Comparison of ENCODE assay signal across 29 cellular contexts in the genomic region with DNA sequence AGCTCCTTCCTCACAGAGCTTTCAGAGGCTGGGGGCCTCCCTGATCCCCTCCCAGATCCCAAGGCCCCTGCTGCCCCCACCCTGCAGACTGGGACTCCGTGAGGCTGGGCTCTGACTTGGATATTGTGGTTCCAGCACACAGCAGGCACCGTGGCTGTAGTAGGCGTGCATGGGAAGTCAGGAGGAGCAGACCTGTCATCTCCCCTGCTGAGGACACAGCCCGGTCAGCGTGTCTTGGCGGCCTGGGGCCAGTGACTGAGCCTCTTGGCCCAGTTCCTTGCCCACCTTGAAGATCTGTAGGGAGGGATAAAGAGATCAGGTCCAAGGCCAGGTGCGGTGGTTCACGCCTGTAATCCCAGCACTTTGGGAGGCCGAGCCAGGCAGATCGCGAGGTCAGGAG.
"Had no signal": no experiment of that assay in that cellular context is flagged by ENCODE, and none has a peak within 500 bp of the region (broad histone marks: within the 10 kb centered on the region; RNA-seq: fewer than 3 reads in every experiment).

No MANE protein-coding gene starts in this region.

- DNase-seq: activated B cell treated with CpG ODN at 0.5 μM for 24 hours; activated CD4-positive, alpha-beta memory T cell treated with anti-CD3 and anti-CD28 coated beads, Interleukin-2, amount 10 ng/mL, durations not matched to agents 7 days and 5 days; activated CD4-positive, alpha-beta T cell treated with anti-CD3 and anti-CD28 coated beads for 1 hour; activated CD4-positive, alpha-beta T cell treated with anti-CD3 and anti-CD28 coated beads for 48 hours; activated CD8-positive, alpha-beta memory T cell treated with anti-CD3 and anti-CD28 coated beads for 24 hours; activated CD8-positive, alpha-beta memory T cell treated with anti-CD3 and anti-CD28 coated beads, Interleukin-2, amount 10 ng/mL, durations not matched to agents 7 days and 5 days; activated CD8-positive, alpha-beta memory T cell treated with anti-CD3 and anti-CD28 coated beads, Interleukin-2, amount 50 U/mL, for 48 hours; activated effector memory CD4-positive, alpha-beta T cell treated with Interleukin-2 at 50 U/mL for 16 hours; activated naive CD4-positive, alpha-beta T cell treated with anti-CD3 and anti-CD28 coated beads, Interleukin-2, amount 50 U/mL, for 16 hours; activated naive CD8-positive, alpha-beta T cell treated with anti-CD3 and anti-CD28 coated beads for 36 hours; activated T-cell treated with anti-CD3 and anti-CD28 coated beads, Interleukin-2, amount 50 U/mL, for 48 hours; amniotic stem cell; aorta; brain microvascular endothelial cell; central memory CD4-positive, alpha-beta T cell; NCI-H1105; NCI-H1436; NCI-H1694; NCI-H1930; NCI-H2081 treated with DMSO at 0.1 percent for 48 hours; NCI-H226; NCI-H446 treated with DMSO at 0.1 percent for 48 hours; NCI-H524; SIG-M5; T-cell; T-helper 2 cell; T-helper 9 cell had no signal

- H3K27ac Mint-ChIP-seq: activated B cell treated with CpG ODN at 0.5 μM for 24 hours; activated CD4-positive, alpha-beta memory T cell treated with anti-CD3 and anti-CD28 coated beads, Interleukin-2, amount 10 ng/mL, durations not matched to agents 7 days and 5 days; activated CD8-positive, alpha-beta memory T cell treated with anti-CD3 and anti-CD28 coated beads, Interleukin-2, amount 10 ng/mL, durations not matched to agents 7 days and 5 days; activated naive CD8-positive, alpha-beta T cell treated with anti-CD3 and anti-CD28 coated beads for 36 hours; T-cell had no signal

- H3K4me3 Mint-ChIP-seq: activated B cell treated with CpG ODN at 0.5 μM for 24 hours; activated CD4-positive, alpha-beta memory T cell treated with anti-CD3 and anti-CD28 coated beads, Interleukin-2, amount 10 ng/mL, durations not matched to agents 7 days and 5 days; activated CD8-positive, alpha-beta memory T cell treated with anti-CD3 and anti-CD28 coated beads, Interleukin-2, amount 10 ng/mL, durations not matched to agents 7 days and 5 days; activated naive CD8-positive, alpha-beta T cell treated with anti-CD3 and anti-CD28 coated beads for 36 hours; T-cell had no signal

- H3K27ac ChIP-seq: brain microvascular endothelial cell, VCaP had no signal

- ATAC-seq: activated CD8-positive, alpha-beta memory T cell treated with anti-CD3 and anti-CD28 coated beads, Interleukin-2, amount 10 ng/mL, durations not matched to agents 7 days and 5 days; Panc1; T-cell had no signal

- H3K9me3 Mint-ChIP-seq: activated B cell treated with CpG ODN at 0.5 μM for 24 hours; activated CD4-positive, alpha-beta memory T cell treated with anti-CD3 and anti-CD28 coated beads, Interleukin-2, amount 10 ng/mL, durations not matched to agents 7 days and 5 days; activated naive CD8-positive, alpha-beta T cell treated with anti-CD3 and anti-CD28 coated beads for 36 hours; T-cell had no signal

- H3K36me3 Mint-ChIP-seq: activated CD8-positive, alpha-beta memory T cell treated with anti-CD3 and anti-CD28 coated beads, Interleukin-2, amount 10 ng/mL, durations not matched to agents 7 days and 5 days; activated naive CD8-positive, alpha-beta T cell treated with anti-CD3 and anti-CD28 coated beads for 36 hours; T-cell had no signal

- H3K27me3 ChIP-seq: brain microvascular endothelial cell had no signal

- H3K27me3 Mint-ChIP-seq: activated B cell treated with CpG ODN at 0.5 μM for 24 hours; activated naive CD8-positive, alpha-beta T cell treated with anti-CD3 and anti-CD28 coated beads for 36 hours; T-cell had no signal

- H3K36me3 ChIP-seq: brain microvascular endothelial cell had no signal
